Comparison of ENCODE assay signal across 26 cellular contexts in the genomic region with DNA sequence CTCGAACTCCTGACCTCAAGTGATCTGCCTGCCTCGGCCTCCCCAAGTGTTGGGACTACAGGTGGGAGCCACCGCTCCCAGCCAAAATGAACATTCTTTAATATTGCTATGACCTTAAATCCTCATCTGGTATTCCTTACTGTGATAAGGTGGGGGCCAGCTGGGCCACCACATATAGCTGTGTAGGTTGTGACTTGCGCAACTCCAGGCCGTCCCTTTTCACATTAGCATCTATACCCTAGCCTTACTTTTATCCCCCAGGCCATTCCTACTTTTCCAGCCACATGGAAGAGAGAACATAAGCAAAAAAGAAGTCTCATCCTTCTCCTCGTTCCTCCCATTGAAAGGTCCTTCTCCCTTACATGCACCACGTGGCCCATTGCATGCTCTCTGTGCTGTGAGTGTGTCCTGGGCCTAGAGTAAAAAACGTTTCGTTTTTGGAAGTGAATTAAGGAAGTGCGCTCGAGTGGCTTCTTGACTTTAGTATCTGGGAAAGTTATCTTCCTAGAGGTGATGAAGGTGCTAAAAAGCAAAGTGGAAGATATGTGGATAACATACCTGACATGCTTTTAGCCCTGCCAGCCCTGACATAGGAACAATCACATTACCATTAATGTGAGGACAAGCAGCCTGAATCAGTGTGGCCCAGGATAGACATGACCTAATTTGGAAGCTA. TPM values are rescaled to one million over a fixed set of nuclear protein-coding genes. Genes with fewer than 3 reads are reported as not detected.
A peak's percentile ranks its signal among the peaks of the same experiment; 100 is the strongest.
DNase-seq lines count a peak whose midpoint lies in the region; ATAC-seq and TF ChIP-seq lines count a peak whose summit lies in the region.
"Had no signal": no experiment of that assay in that cellular context is flagged by ENCODE, and none has a peak within 500 bp of the region (broad histone marks: within the 10 kb centered on the region; RNA-seq: fewer than 3 reads in every experiment).

No MANE protein-coding gene starts in this region.

- no peaks in the 10 kb centered on the region for H3K36me3 Mint-ChIP-seq in activated T-helper 1 cell treated with anti-CD3 and anti-CD28 coated beads, Interleukin-12 subunit alpha, Interleukin-12 subunit beta, Interleukin-2, Interleukin-4 antibody, amounts not matched to agents 30 ng/mL and 10 ng/mL and 1 ng/mL, durations not matched to agents 14 hours and 24 hours and 36 hours (ENCODE audit: low read depth)
- H3K36me3 Mint-ChIP-seq: activated naive CD4-positive, alpha-beta T cell treated with anti-CD3 and anti-CD28 coated beads, Interleukin-2, amount 10 ng/mL, durations not matched to agents 7 days and 5 days had no signal

- intact Hi-C loops in IMR-90 (cut with micrococcal nuclease): no loop called here
- intact Hi-C loops in esophagus muscularis mucosa (cut with DNase I): no loop called here
- intact Hi-C loops in sigmoid colon (cut with DNase I): no loop called here
- intact Hi-C loops in activated T-helper 1 cell treated with anti-CD3 and anti-CD28 coated beads, Interleukin-12 subunit alpha, Interleukin-12 subunit beta, Interleukin-2, Interleukin-4 antibody, amounts not matched to agents 30 ng/mL and 10 ng/mL and 1 ng/mL, durations not matched to agents 14 hours and 24 hours and 36 hours (cut with micrococcal nuclease): no loop called here

- H3K36me3 ChIP-seq in IMR-90 (ENCODE audit: control insufficient read depth, insufficient read depth, low read length) (no peaks in the 10 kb centered on the region), esophagus muscularis mucosa (no peaks in the 10 kb centered on the region), trophoblast cell (ENCODE audit: control insufficient read depth in 1 of 2, insufficient read depth in 2 of 2, low read length in 2 of 2) (no peaks in the 10 kb centered on the region), sigmoid colon (no peaks in the 10 kb centered on the region)
- H3K36me3 ChIP-seq: MG63, neutrophil, SJCRH30, vagina had no signal

- no peaks in the 10 kb centered on the region for H3K79me2 ChIP-seq in trophoblast cell (ENCODE audit: control insufficient read depth, insufficient read depth, low read length, poor library complexity)

- H3K4ac ChIP-seq in IMR-90 (ENCODE audit: low read depth, low read length): peak overlapping the region; percentile 30; the same call in 1 of the 2 replicates
- H3K4ac ChIP-seq in trophoblast cell (ENCODE audit: low read depth, low read length): no peak overlapping the region

- H2BK15ac ChIP-seq in IMR-90 (ENCODE audit: low read depth, low read length): peak overlapping the region; percentile 4; the same call in 1 of the 3 replicates

- no peak for TF ChIP-seq RAD21 in IMR-90 (IDR thresholded peaks at IDR 0.05; ENCODE audit: low read length)

- no peaks in the 10 kb centered on the region for H3K27me3 ChIP-seq in IMR-90 (ENCODE audit: control insufficient read depth, insufficient read depth, low read length)
- H3K27me3 ChIP-seq in esophagus muscularis mucosa: no peaks in the 10 kb centered on the region
- no peaks in the 10 kb centered on the region for H3K27me3 ChIP-seq in trophoblast cell (ENCODE audit: insufficient read depth, low read length)
- H3K27me3 ChIP-seq in sigmoid colon: no peaks in the 10 kb centered on the region
- H3K27me3 ChIP-seq: dorsolateral prefrontal cortex, MG63, neutrophil, SJCRH30, vagina had no signal

- no peak for TF ChIP-seq CTCF in IMR-90 (conservative IDR thresholded peaks at IDR 0.05; ENCODE audit: low read depth, low read length)
- no peak for TF ChIP-seq CTCF in esophagus muscularis mucosa (IDR thresholded peaks at IDR 0.05)
- TF ChIP-seq CTCF in sigmoid colon (IDR thresholded peaks at IDR 0.05): no peak

- no peak overlapping the region for H4K8ac ChIP-seq in IMR-90 (ENCODE audit: low read depth in 2 of 2, low read length in 2 of 2)
- no peak overlapping the region for H4K8ac ChIP-seq in trophoblast cell (ENCODE audit: low read depth, low read length)

- peaks cover 12% of the 10 kb centered on the region for H3K27me3 Mint-ChIP-seq in activated T-helper 1 cell treated with anti-CD3 and anti-CD28 coated beads, Interleukin-12 subunit alpha, Interleukin-12 subunit beta, Interleukin-2, Interleukin-4 antibody, amounts not matched to agents 30 ng/mL and 10 ng/mL and 1 ng/mL, durations not matched to agents 14 hours and 24 hours and 36 hours (ENCODE audit: insufficient read depth)
- H3K27me3 Mint-ChIP-seq: activated naive CD4-positive, alpha-beta T cell treated with anti-CD3 and anti-CD28 coated beads, Interleukin-2, amount 10 ng/mL, durations not matched to agents 7 days and 5 days had no signal

- H3K79me1 ChIP-seq in IMR-90 (ENCODE audit: low read depth in 1 of 2, low read length in 2 of 2) (no peaks in the 10 kb centered on the region), trophoblast cell (ENCODE audit: low read length) (peaks cover 10% of the 10 kb centered on the region)

- peak overlapping the region; percentile 58 for H2BK12ac ChIP-seq in trophoblast cell (ENCODE audit: low read length)

- no peaks in the 10 kb centered on the region for H3K9me1 ChIP-seq in IMR-90 (ENCODE audit: insufficient read depth, low read length)

- no peak overlapping the region for H2AK9ac ChIP-seq in IMR-90 (replicated peaks; ENCODE audit: low read depth, low read length, poor library complexity)

- H3K18ac ChIP-seq in IMR-90 (ENCODE audit: low read depth, low read length) (no peak overlapping the region), trophoblast cell (ENCODE audit: low read length) (no peak overlapping the region)

- no peak overlapping the region for H3K27ac ChIP-seq in IMR-90 (ENCODE audit: insufficient read depth, low read length)
- peak overlapping the region in 3 of 4 donors; percentile 16 to 69 (median 66) for H3K27ac ChIP-seq in esophagus muscularis mucosa (replicated peaks in 1 of 4)
- H3K27ac ChIP-seq in trophoblast cell (ENCODE audit: low read depth, low read length): peak overlapping the region; percentile 55
- peak overlapping the region in 2 of 4 donors; percentile 35 to 72 for H3K27ac ChIP-seq in sigmoid colon
- H3K27ac ChIP-seq: neutrophil, SJCRH30 had no signal

- in situ Hi-C loops in IMR-90 (cut with MboI; ENCODE audit: low sequenced_read_pairs): no loop called here

- peak overlapping the region; percentile 50; the same call in 1 of the 2 replicates for H2BK20ac ChIP-seq in IMR-90 (ENCODE audit: low read depth, low read length)

- H4K91ac ChIP-seq in IMR-90 (ENCODE audit: insufficient read depth, low read depth, low read length) (no peak overlapping the region), trophoblast cell (ENCODE audit: low read depth, low read length) (peak overlapping the region; percentile 20)

- no peak overlapping the region for H4K12ac ChIP-seq in trophoblast cell (ENCODE audit: low read depth, low read length)

- CTCF ChIA-PET in IMR-90 (lab: Yijun Ruan, JAX): interaction anchor here (0.7 kb wide), 1 partner anchor 81 kb away, joined by 4 read pairs; no protein-coding TSS in a partner anchor

- DNase-seq in IMR-90 (no peak), SK-N-DZ (ENCODE audit: low spot score) (peak; percentile 11), esophagus muscularis mucosa (ENCODE audit: extremely low spot score) (no peak), trophoblast cell (peak; percentile 47 to 70), sigmoid colon (no peak), A172 (ENCODE audit: low spot score) (no peak)
- no peak for DNase-seq in activated T-helper 1 cell treated with anti-CD3 and anti-CD28 coated beads, Interleukin-12 subunit alpha, Interleukin-12 subunit beta, Interleukin-2, Interleukin-4 antibody, amounts not matched to agents 30 ng/mL and 10 ng/mL and 1 ng/mL, durations not matched to agents 14 hours and 24 hours and 36 hours (ENCODE audit: low spot score)
- DNase-seq: activated CD4-positive, alpha-beta T cell treated with anti-CD3 and anti-CD28 coated beads for 4 hours; activated naive CD4-positive, alpha-beta T cell treated with anti-CD3 and anti-CD28 coated beads, Interleukin-2, amount 10 ng/mL, durations not matched to agents 7 days and 5 days; amniotic stem cell; C1 segment of cervical spinal cord; central memory CD4-positive, alpha-beta T cell; DMS79 treated with DMSO at 0.1 percent for 48 hours; dorsolateral prefrontal cortex; MG63; NCI-H1694; NCI-H2171; NCI-H524; SJCRH30; small intestine; T-helper 17 cell had no signal

- no TSS peak for BruUV-seq in IMR-90 (replicated peaks; lab: Mats Ljungman, UMichigan)

- no peak overlapping the region for H4K5ac ChIP-seq in IMR-90 (ENCODE audit: low read depth, low read length)

- POLR2A ChIA-PET in IMR-90 (lab: Charles Lee; ENCODE audit: unreplicated experiment): no interaction called here

- no peaks in the 10 kb centered on the region for H3K4me1 Mint-ChIP-seq in activated T-helper 1 cell treated with anti-CD3 and anti-CD28 coated beads, Interleukin-12 subunit alpha, Interleukin-12 subunit beta, Interleukin-2, Interleukin-4 antibody, amounts not matched to agents 30 ng/mL and 10 ng/mL and 1 ng/mL, durations not matched to agents 14 hours and 24 hours and 36 hours (ENCODE audit: low read depth)
- H3K4me1 Mint-ChIP-seq: activated naive CD4-positive, alpha-beta T cell treated with anti-CD3 and anti-CD28 coated beads, Interleukin-2, amount 10 ng/mL, durations not matched to agents 7 days and 5 days had no signal

- H2AFZ ChIP-seq in IMR-90 (replicated peaks; ENCODE audit: low read length, poor library complexity) (no peak overlapping the region), trophoblast cell (ENCODE audit: insufficient read depth, low read length, poor library complexity) (no peak overlapping the region)

- ATAC-seq in IMR-90 (ENCODE audit: low read depth): no peak
- ATAC-seq in GM18868 (IDR thresholded peaks at IDR 0.05; ENCODE audit: unreplicated experiment): no peak
- ATAC-seq: Panc1, T-helper 17 cell had no signal

- H3K27ac Mint-ChIP-seq in activated T-helper 1 cell treated with anti-CD3 and anti-CD28 coated beads, Interleukin-12 subunit alpha, Interleukin-12 subunit beta, Interleukin-2, Interleukin-4 antibody, amounts not matched to agents 30 ng/mL and 10 ng/mL and 1 ng/mL, durations not matched to agents 14 hours and 24 hours and 36 hours: no peak overlapping the region
- H3K27ac Mint-ChIP-seq: activated naive CD4-positive, alpha-beta T cell treated with anti-CD3 and anti-CD28 coated beads, Interleukin-2, amount 10 ng/mL, durations not matched to agents 7 days and 5 days; T-helper 17 cell had no signal

- H3K56ac ChIP-seq in IMR-90 (ENCODE audit: extremely low read depth, insufficient read depth, low read length): no peak overlapping the region

- H3K9ac ChIP-seq in IMR-90 (ENCODE audit: low read depth, low read length) (no peak overlapping the region), trophoblast cell (ENCODE audit: low read length) (no peak overlapping the region)

- dilution Hi-C loops in IMR-90 (cut with HindIII; ENCODE audit: low sequenced_read_pairs, unreplicated experiment): no loop called here

- H2AK5ac ChIP-seq in IMR-90 (ENCODE audit: low read depth, low read length): peak overlapping the region; percentile 71; the same call in 1 of the 2 replicates
- no peak overlapping the region for H2AK5ac ChIP-seq in trophoblast cell (ENCODE audit: low read length)

- 100% methylated on average over 4 of the region's 11 CpGs; no CpG with 5 or more reads in 1 of the 2 experiments for WGBS in IMR-90 (ENCODE audit: extremely low coverage in 2 of 2, insufficient read length in 1 of 2), 2 experiments
- 83% methylated on average over 11 of the region's 11 CpGs for WGBS in esophagus muscularis mucosa
- no CpG with 5 or more reads among the region's 11 CpGs for WGBS in trophoblast cell (ENCODE audit: extremely low coverage, insufficient coverage, insufficient read length)
- 87 to 89% methylated on average over 11 of the region's 11 CpGs for WGBS in sigmoid colon, 2 donors

- no peak overlapping the region for H3K4me3 ChIP-seq in IMR-90 (ENCODE audit: insufficient read depth, low read depth, low read length)
- H3K4me3 ChIP-seq in esophagus muscularis mucosa: no peak overlapping the region
- H3K4me3 ChIP-seq in trophoblast cell (ENCODE audit: low read depth, low read length): no peak overlapping the region
- H3K4me3 ChIP-seq in sigmoid colon: no peak overlapping the region
- H3K4me3 ChIP-seq: dorsolateral prefrontal cortex, lung, MG63, SJCRH30, vagina had no signal

- no peak for TF ChIP-seq EP300 in esophagus muscularis mucosa (IDR thresholded peaks at IDR 0.05)
- no peak for TF ChIP-seq EP300 in sigmoid colon (IDR thresholded peaks at IDR 0.05)

- no peak overlapping the region for H3K4me3 Mint-ChIP-seq in activated T-helper 1 cell treated with anti-CD3 and anti-CD28 coated beads, Interleukin-12 subunit alpha, Interleukin-12 subunit beta, Interleukin-2, Interleukin-4 antibody, amounts not matched to agents 30 ng/mL and 10 ng/mL and 1 ng/mL, durations not matched to agents 14 hours and 24 hours and 36 hours
- H3K4me3 Mint-ChIP-seq: activated naive CD4-positive, alpha-beta T cell treated with anti-CD3 and anti-CD28 coated beads, Interleukin-2, amount 10 ng/mL, durations not matched to agents 7 days and 5 days; T-helper 17 cell had no signal

- H3K14ac ChIP-seq in IMR-90 (replicated peaks; ENCODE audit: low read depth, low read length) (no peak overlapping the region), trophoblast cell (ENCODE audit: low read length) (peak overlapping the region; percentile 26)

- no peaks in the 10 kb centered on the region for H4K20me1 ChIP-seq in IMR-90 (ENCODE audit: insufficient read depth, low read length)

- H3K9me3 ChIP-seq in IMR-90 (ENCODE audit: control insufficient read depth, insufficient read depth, low read length): no peaks in the 10 kb centered on the region
- H3K9me3 ChIP-seq in esophagus muscularis mucosa: no peaks in the 10 kb centered on the region
- H3K9me3 ChIP-seq in trophoblast cell (ENCODE audit: insufficient read depth, low read depth, low read length): no peaks in the 10 kb centered on the region
- no peaks in the 10 kb centered on the region for H3K9me3 ChIP-seq in sigmoid colon
- H3K9me3 ChIP-seq: MG63, neutrophil, SJCRH30, vagina had no signal

- no peak overlapping the region for H3K23ac ChIP-seq in IMR-90 (ENCODE audit: low read depth, low read length)
- no peak overlapping the region for H3K23ac ChIP-seq in trophoblast cell (ENCODE audit: low read length)

- H3K4me2 ChIP-seq in IMR-90 (ENCODE audit: low read depth, low read length) (no peak overlapping the region), trophoblast cell (ENCODE audit: low read length) (no peak overlapping the region)

- no peaks in the 10 kb centered on the region for H3K9me3 Mint-ChIP-seq in activated T-helper 1 cell treated with anti-CD3 and anti-CD28 coated beads, Interleukin-12 subunit alpha, Interleukin-12 subunit beta, Interleukin-2, Interleukin-4 antibody, amounts not matched to agents 30 ng/mL and 10 ng/mL and 1 ng/mL, durations not matched to agents 14 hours and 24 hours and 36 hours
- H3K9me3 Mint-ChIP-seq: activated naive CD4-positive, alpha-beta T cell treated with anti-CD3 and anti-CD28 coated beads, Interleukin-2, amount 10 ng/mL, durations not matched to agents 7 days and 5 days had no signal

- TF ChIP-seq POLR2A in IMR-90 (IDR thresholded peaks at IDR 0.05; ENCODE audit: low read depth, low read length) (no peak), esophagus muscularis mucosa (IDR thresholded peaks at IDR 0.05; ENCODE audit: low read depth) (no peak), sigmoid colon (IDR thresholded peaks at IDR 0.05) (no peak)

- H2BK5ac ChIP-seq in IMR-90 (ENCODE audit: low read depth, low read length, poor library complexity, severe bottlenecking) (no peak overlapping the region), trophoblast cell (ENCODE audit: low read depth, low read length, poor library complexity) (peak overlapping the region; percentile 31)

- H2BK120ac ChIP-seq in IMR-90 (ENCODE audit: low read depth, low read length) (peak overlapping the region; percentile 7; the same call in 1 of the 2 replicates), trophoblast cell (ENCODE audit: insufficient read depth, low read length, poor library complexity) (peak overlapping the region; percentile 44)

- peaks cover 13% of the 10 kb centered on the region for H3K4me1 ChIP-seq in IMR-90 (ENCODE audit: control insufficient read depth, insufficient read depth, low read length)
- peaks cover 11 to 41% (median 31%) of the 10 kb centered on the region in 4 donors for H3K4me1 ChIP-seq in esophagus muscularis mucosa
- peaks cover 14 to 16% of the 10 kb centered on the region in 2 experiments for H3K4me1 ChIP-seq in trophoblast cell (ENCODE audit: control insufficient read depth in 1 of 2, insufficient read depth in 2 of 2, low read length in 2 of 2)
- peaks cover 0 to 17% (median 12%) of the 10 kb centered on the region in 4 donors for H3K4me1 ChIP-seq in sigmoid colon
- H3K4me1 ChIP-seq: SJCRH30 had no signal

RNA-seq across cellular contexts. Expression of a gene that starts 56.8 kb away (rescaled TPM):
- 51.8 and 53.0 TPM in 2 replicates for total RNA-seq in IMR-90 (2012; rRNA removed)
- polyA plus RNA-seq in IMR-90 (2012; rRNA removed): 22.5 and 23.3 TPM in 2 replicates
- 8.8 and 10.9 TPM in 2 replicates for polyA plus RNA-seq in IMR-90 (2012; cell fraction: cytosol; rRNA removed)
- 8.3 and 25.8 TPM in 2 replicates for polyA plus RNA-seq in IMR-90 (2012; cell fraction: nucleus; rRNA removed; ENCODE audit: low replicate concordance)
- 8.9 and 9.4 TPM in 2 replicates for polyA plus RNA-seq in SK-N-DZ (2014; cell fraction: cytosol; rRNA removed)
- polyA plus RNA-seq in SK-N-DZ (2014; cell fraction: nucleus; rRNA removed): 5.7 and 7.8 TPM in 2 replicates
- total RNA-seq in esophagus muscularis mucosa: 10 to 100 TPM; 63.8 to 86.3 (median 78.2) TPM
- polyA plus RNA-seq in trophoblast cell (2013): 53.4 and 54.2 TPM in 2 replicates
- total RNA-seq in sigmoid colon: 10 to 100 TPM; 55.3 to 73.8 (median 62.8) TPM
- 10 to 100 TPM; 18.5 to 23.4 (median 20.9) TPM for polyA plus RNA-seq in sigmoid colon
- not detected in 2 replicates for total RNA-seq in activated T-helper 1 cell treated with anti-CD3 and anti-CD28 coated beads, Interleukin-12 subunit alpha, Interleukin-12 subunit beta, Interleukin-2, Interleukin-4 antibody, amounts not matched to agents 30 ng/mL and 10 ng/mL and 1 ng/mL, durations not matched to agents 14 hours and 24 hours and 36 hours
- total RNA-seq in A172 (2014; rRNA removed; shearing (Covaris generic)): 22.9 and 25.9 TPM in 2 replicates

Comparison
In these comparisons a context has a peak if more than half of its experiments do, and no peak if none do; other contexts are left out.
1. DNase-seq: peak in SK-N-DZ (single experiment) and trophoblast cell (2 of 2); none in IMR-90 (single experiment), esophagus muscularis mucosa (single experiment), sigmoid colon (single experiment), activated T-helper 1 cell treated with anti-CD3 and anti-CD28 coated beads, Interleukin-12 subunit alpha, Interleukin-12 subunit beta, Interleukin-2, Interleukin-4 antibody, amounts not matched to agents 30 ng/mL and 10 ng/mL and 1 ng/mL, durations not matched to agents 14 hours and 24 hours and 36 hours (single experiment) and A172 (single experiment).
2. RNA of a gene that starts 56.8 kb away (total RNA-seq): 63.8 to 86.3 TPM in esophagus muscularis mucosa, 55.3 to 73.8 TPM in sigmoid colon, 51.8 to 53.0 TPM in IMR-90 and 22.9 to 25.9 TPM in A172; not detected in activated T-helper 1 cell treated with anti-CD3 and anti-CD28 coated beads, Interleukin-12 subunit alpha, Interleukin-12 subunit beta, Interleukin-2, Interleukin-4 antibody, amounts not matched to agents 30 ng/mL and 10 ng/mL and 1 ng/mL, durations not matched to agents 14 hours and 24 hours and 36 hours; every median in the first group is over 10 times any median in the second.